Comparison of ENCODE assay signal across 18 cellular contexts in the genomic region with DNA sequence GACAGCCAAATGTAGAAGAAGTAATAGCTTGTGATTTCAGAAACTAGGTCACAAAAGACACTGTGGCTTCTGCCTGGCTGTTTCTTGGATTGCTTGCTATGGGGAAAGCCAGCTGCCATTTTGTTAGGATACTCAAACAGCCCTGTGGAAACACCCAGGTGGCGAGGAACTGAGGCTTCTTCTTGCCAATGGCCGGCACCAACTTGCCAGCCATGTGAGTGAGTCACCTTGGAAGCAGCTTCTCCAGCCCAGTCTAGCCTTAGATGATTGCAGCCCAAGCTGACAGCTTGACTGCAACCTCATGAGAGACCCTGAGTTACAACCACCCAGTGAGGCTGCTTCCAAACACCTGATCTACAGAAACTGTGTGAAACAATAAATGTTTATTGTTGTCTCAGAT. TPM values are rescaled to one million over a fixed set of nuclear protein-coding genes. Genes with fewer than 3 reads are reported as not detected.
DNase-seq lines count a peak whose midpoint lies in the region; ATAC-seq and TF ChIP-seq lines count a peak whose summit lies in the region.
"Had no signal": no experiment of that assay in that cellular context is flagged by ENCODE, and none has a peak within 500 bp of the region (broad histone marks: within the 10 kb centered on the region; RNA-seq: fewer than 3 reads in every experiment).

No MANE protein-coding gene starts in this region.

- intact Hi-C loops in posterior vena cava (cut with DNase I) = loop anchor here in 1 of 2 donors (5.0 kb wide), 1 partner anchor 475 kb away; a partner anchor contains a TSS

- H3K9me3 Mint-ChIP-seq in stimulated activated naive B cell treated with anti-CD40 and anti-IgM and Interleukin-4, amounts not matched to agents 10 μg/mL and 1 μg/mL and 100 μg/mL, for 72 hours = peaks cover 3 to 5% of the 10 kb centered on the region in 2 donors
- H3K9me3 Mint-ChIP-seq: activated naive CD8-positive, alpha-beta T cell treated with anti-CD3 and anti-CD28 coated beads, Interleukin-2, amount 50 U/mL, for 24 hours had no signal

- no peak overlapping the region for H2AFZ ChIP-seq in SK-N-SH (ENCODE audit: low read depth)

- TF ChIP-seq RAD21 in SK-N-SH (IDR thresholded peaks at IDR 0.05; ENCODE audit: low read length) = no peak

- H3K9me3 ChIP-seq in SK-N-SH = no peaks in the 10 kb centered on the region
- H3K9me3 ChIP-seq: psoas muscle had no signal

- POLR2A ChIA-PET in SK-N-SH (lab: Yijun Ruan, JAX) = no interaction called here

- no peaks in the 10 kb centered on the region for H4K20me1 ChIP-seq in SK-N-SH (ENCODE audit: insufficient read depth)
- H4K20me1 ChIP-seq: BLaER1 treated with 17β-estradiol and CSF1 and Interleukin-3, amounts not matched to agents 10 nM and 100 nM had no signal

- peak; percentile 73 for DNase-seq in HCEC 1CT
- DNase-seq in SK-N-SH = no peak
- peak; percentile 43 for DNase-seq in fibroblast of gingiva (ENCODE audit: low read depth)
- DNase-seq in posterior vena cava (ENCODE audit: low spot score) = peak; percentile 44
- no peak for DNase-seq in GM20000 (ENCODE audit: low spot score)
- no peak for DNase-seq in stimulated activated naive B cell treated with anti-CD40 and anti-IgM and Interleukin-4, amounts not matched to agents 10 μg/mL and 1 μg/mL and 100 μg/mL, for 72 hours
- DNase-seq: activated naive CD8-positive, alpha-beta T cell treated with anti-CD3 and anti-CD28 coated beads, Interleukin-2, amount 50 U/mL, for 24 hours; Karpas-422; left ventricle myocardium superior; naive B cell; NCI-H1694; NCI-H524 treated with DMSO at 0.1 percent for 48 hours; psoas muscle; WERI-Rb-1 had no signal

- peaks cover 42% of the 10 kb centered on the region for H3F3A ChIP-seq in SK-N-SH (replicated peaks; ENCODE audit: insufficient read depth)

- CTCF ChIA-PET in SK-N-SH (lab: Yijun Ruan, JAX) = no interaction called here

- peaks cover 25 to 34% of the 10 kb centered on the region in 2 donors for H3K27me3 Mint-ChIP-seq in stimulated activated naive B cell treated with anti-CD40 and anti-IgM and Interleukin-4, amounts not matched to agents 10 μg/mL and 1 μg/mL and 100 μg/mL, for 72 hours

- H3K36me3 Mint-ChIP-seq in stimulated activated naive B cell treated with anti-CD40 and anti-IgM and Interleukin-4, amounts not matched to agents 10 μg/mL and 1 μg/mL and 100 μg/mL, for 72 hours = no peaks in the 10 kb centered on the region
- H3K36me3 Mint-ChIP-seq: naive B cell had no signal

- no peak overlapping the region for H3K4me3 Mint-ChIP-seq in stimulated activated naive B cell treated with anti-CD40 and anti-IgM and Interleukin-4, amounts not matched to agents 10 μg/mL and 1 μg/mL and 100 μg/mL, for 72 hours
- H3K4me3 Mint-ChIP-seq: activated naive CD8-positive, alpha-beta T cell treated with anti-CD3 and anti-CD28 coated beads, Interleukin-2, amount 50 U/mL, for 24 hours; naive B cell had no signal

- TF ChIP-seq EP300 in SK-N-SH (IDR thresholded peaks at IDR 0.05; ENCODE audit: borderline replicate concordance in 1 of 2, low read depth in 1 of 2, low read length in 1 of 2) = no peak

- ATAC-seq in HG03342 (IDR thresholded peaks at IDR 0.05; ENCODE audit: unreplicated experiment) (no peak), HG03378 (IDR thresholded peaks at IDR 0.05; ENCODE audit: unreplicated experiment) (no peak)
- ATAC-seq in stimulated activated naive B cell treated with anti-CD40 and anti-IgM and Interleukin-4, amounts not matched to agents 10 μg/mL and 1 μg/mL and 100 μg/mL, for 72 hours (replicated peaks) = no peak
- ATAC-seq: activated naive CD8-positive, alpha-beta T cell treated with anti-CD3 and anti-CD28 coated beads, Interleukin-2, amount 50 U/mL, for 24 hours; psoas muscle had no signal

- H3K27ac Mint-ChIP-seq in stimulated activated naive B cell treated with anti-CD40 and anti-IgM and Interleukin-4, amounts not matched to agents 10 μg/mL and 1 μg/mL and 100 μg/mL, for 72 hours = no peak overlapping the region
- H3K27ac Mint-ChIP-seq: activated naive CD8-positive, alpha-beta T cell treated with anti-CD3 and anti-CD28 coated beads, Interleukin-2, amount 50 U/mL, for 24 hours had no signal

- H3K4me1 ChIP-seq in SK-N-SH (ENCODE audit: control insufficient read depth in 1 of 2, insufficient read depth in 2 of 2, low read depth in 1 of 2, low read length in 1 of 2) = peaks cover 0 to 25% of the 10 kb centered on the region in 2 experiments; a peak in 2 of 4 replicates
- H3K4me1 ChIP-seq: psoas muscle had no signal

- H3K36me3 ChIP-seq in SK-N-SH (replicated peaks in 1 of 2; ENCODE audit: control insufficient read depth in 1 of 2, insufficient read depth in 2 of 2, low read length in 1 of 2) = no peaks in the 10 kb centered on the region
- H3K36me3 ChIP-seq: BLaER1 treated with 17β-estradiol and CSF1 and Interleukin-3, amounts not matched to agents 10 nM and 100 nM; WERI-Rb-1 had no signal

- H3K27ac ChIP-seq in SK-N-SH (ENCODE audit: low read depth in 2 of 2, low read length in 1 of 2) = peak overlapping the region in 1 of 2 experiments; percentile 58; a peak in 2 of 4 replicates
- H3K27ac ChIP-seq: psoas muscle, WERI-Rb-1 had no signal

- TF ChIP-seq CTCF in SK-N-SH (IDR thresholded peaks at IDR 0.05) (no peak), GM20000 (IDR thresholded peaks at IDR 0.05; ENCODE audit: extremely low read depth, missing control alignments) (no peak)

- H3K4me2 ChIP-seq in SK-N-SH = peak overlapping the region; percentile 41

- no peaks in the 10 kb centered on the region for H3K9me2 ChIP-seq in SK-N-SH

- 74% methylated on average over 2 of the region's 2 CpGs for WGBS in SK-N-SH (ENCODE audit: low lambda C conversion rate)

- H3K9ac ChIP-seq in SK-N-SH = no peak overlapping the region
- H3K9ac ChIP-seq: BLaER1 treated with 17β-estradiol and CSF1 and Interleukin-3, amounts not matched to agents 10 nM and 100 nM had no signal

- no peaks in the 10 kb centered on the region for H3K27me3 ChIP-seq in SK-N-SH (ENCODE audit: insufficient read depth)
- H3K27me3 ChIP-seq: BLaER1 treated with 17β-estradiol and CSF1 and Interleukin-3, amounts not matched to agents 10 nM and 100 nM had no signal

- no peak overlapping the region for H3K4me3 ChIP-seq in SK-N-SH (ENCODE audit: low read depth in 2 of 2, low read length in 1 of 2)
- H3K4me3 ChIP-seq: BLaER1 treated with 17β-estradiol and CSF1 and Interleukin-3, amounts not matched to agents 10 nM and 100 nM; psoas muscle had no signal

- no peaks in the 10 kb centered on the region for H3K79me2 ChIP-seq in SK-N-SH (ENCODE audit: insufficient read depth)

- no peaks in the 10 kb centered on the region for H3K4me1 Mint-ChIP-seq in stimulated activated naive B cell treated with anti-CD40 and anti-IgM and Interleukin-4, amounts not matched to agents 10 μg/mL and 1 μg/mL and 100 μg/mL, for 72 hours
- H3K4me1 Mint-ChIP-seq: activated naive CD8-positive, alpha-beta T cell treated with anti-CD3 and anti-CD28 coated beads, Interleukin-2, amount 50 U/mL, for 24 hours; naive B cell had no signal

TF ChIP-seq in SK-N-SH, 30 proteins besides CTCF, POLR2A, EP300 and RAD21:
- peak; percentile 25; the same call in 1 of the 2 replicates for TF ChIP-seq JUND (IDR thresholded peaks at IDR 0.05)
- TF ChIP-seq YY1 (IDR thresholded peaks at IDR 0.05; ENCODE audit: low read depth) = peak; percentile 65; the same call in 1 of the 2 replicates
- no peak for TF ChIP-seq ELF1 (IDR thresholded peaks at IDR 0.05)
- TF ChIP-seq FOSL2 (IDR thresholded peaks at IDR 0.05; ENCODE audit: borderline replicate concordance, low read depth) = peak; percentile 46; the same call in 1 of the 2 replicates
- TF ChIP-seq, protein P1, sequence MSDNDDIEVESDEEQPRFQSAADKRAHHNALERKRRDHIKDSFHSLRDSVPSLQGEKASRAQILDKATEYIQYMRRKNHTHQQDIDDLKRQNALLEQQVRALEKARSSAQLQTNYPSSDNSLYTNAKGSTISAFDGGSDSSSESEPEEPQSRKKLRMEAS (IDR thresholded peaks at IDR 0.05; ENCODE audit: low read depth) = 0 out of 2 replicates have a peak, but pooled peaks have one; percentile 13

RNA-seq across cellular contexts. Expression of a gene that starts 11.9 kb away (rescaled TPM):
- polyA plus RNA-seq in SK-N-SH (2012; rRNA removed) = 0.44 and 0.54 TPM in 2 replicates
- polyA plus RNA-seq in SK-N-SH (2012; cell fraction: cytosol; rRNA removed) = 0.26 and 0.41 TPM in 2 replicates
- 1.5 TPM in 2 replicates for polyA plus RNA-seq in SK-N-SH (2012; cell fraction: nucleus; rRNA removed)
- total RNA-seq in posterior vena cava = 10 to 100 TPM; 12.9 to 18.6 TPM

RNA-seq across cellular contexts. Expression of a gene that starts 31.6 kb away (rescaled TPM):
- polyA plus RNA-seq in SK-N-SH (2012; rRNA removed) = not detected in 2 replicates
- not detected in 2 replicates for polyA plus RNA-seq in SK-N-SH (2012; cell fraction: cytosol; rRNA removed)
- polyA plus RNA-seq in SK-N-SH (2012; cell fraction: nucleus; rRNA removed) = 0.02 TPM in 1 of 2 replicates, not detected in the other
- total RNA-seq in posterior vena cava = under 1 TPM; 0.14 to 0.65 TPM
- total RNA-seq: epithelial cell of proximal tubule, left ventricle myocardium superior had no signal

Comparison
In these comparisons a context has a peak if more than half of its experiments do, and no peak if none do; other contexts are left out.
1. DNase-seq: peak in HCEC 1CT (single experiment), fibroblast of gingiva (single experiment) and posterior vena cava (single experiment); none in SK-N-SH (single experiment), GM20000 (single experiment) and stimulated activated naive B cell treated with anti-CD40 and anti-IgM and Interleukin-4, amounts not matched to agents 10 μg/mL and 1 μg/mL and 100 μg/mL, for 72 hours (single experiment).